Comparison of ENCODE assay signal across 16 cellular contexts in the genomic region with DNA sequence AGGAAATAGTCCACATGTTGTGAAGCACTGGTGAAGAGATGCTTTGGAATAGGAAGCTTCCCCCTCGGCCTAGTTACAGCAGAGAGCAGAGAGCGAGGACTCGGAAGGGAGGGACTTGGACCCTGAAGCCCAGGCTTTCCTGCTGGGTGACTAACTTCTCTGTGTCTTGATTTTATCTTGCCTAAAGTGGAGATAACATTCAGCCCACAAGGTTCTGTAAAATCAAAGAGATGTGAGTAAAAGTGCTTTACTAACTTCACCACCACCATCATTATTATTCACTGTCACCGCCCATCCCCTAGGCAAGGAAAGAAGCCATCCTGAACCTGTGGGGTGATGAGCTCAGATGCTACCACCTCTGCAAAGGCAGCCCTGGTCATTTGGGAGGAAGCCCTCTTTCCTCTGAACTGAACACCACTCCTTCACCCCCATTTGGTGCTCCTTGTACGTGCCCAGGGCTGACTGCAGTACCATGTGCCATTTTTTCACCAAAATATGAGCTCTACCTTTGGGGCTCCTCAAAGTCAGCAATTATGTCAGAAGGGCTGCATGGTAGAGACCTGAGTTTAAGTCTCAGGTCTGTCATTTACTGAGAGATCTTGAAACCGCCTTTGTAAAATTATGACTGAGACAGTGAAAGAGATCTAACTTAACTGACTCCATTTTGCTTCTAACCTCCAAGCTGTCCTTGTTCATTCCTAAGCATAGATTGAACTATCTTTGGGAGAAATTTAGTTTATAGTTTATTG. TPM values are rescaled to one million over a fixed set of nuclear protein-coding genes. Genes with fewer than 3 reads are reported as not detected.
A peak's percentile ranks its signal among the peaks of the same experiment; 100 is the strongest.
DNase-seq lines count a peak whose midpoint lies in the region; ATAC-seq and TF ChIP-seq lines count a peak whose summit lies in the region.
"Had no signal": no experiment of that assay in that cellular context is flagged by ENCODE, and none has a peak within 500 bp of the region (broad histone marks: within the 10 kb centered on the region; RNA-seq: fewer than 3 reads in every experiment).

No MANE protein-coding gene starts in this region.

- peaks cover 27% of the 10 kb centered on the region for H3K4me1 ChIP-seq in left ventricle myocardium inferior

- H3K4me3 Mint-ChIP-seq in stimulated activated effector memory CD8-positive, alpha-beta T cell treated with anti-CD3 and anti-CD28 coated beads, Interleukin-12 subunit alpha, Interleukin-12 subunit beta, amount 100 ng/mL, for 72 hours = no peak overlapping the region
- H3K4me3 Mint-ChIP-seq in naive thymus-derived CD8-positive, alpha-beta T cell = no peak overlapping the region
- no peak overlapping the region for H3K4me3 Mint-ChIP-seq in osteocyte (ENCODE audit: unreplicated experiment)
- H3K4me3 Mint-ChIP-seq: activated CD8-positive, alpha-beta T cell treated with anti-CD3 and anti-CD28 coated beads, Interleukin-2, amount 10 ng/mL, durations not matched to agents 7 days and 5 days had no signal

- no peaks in the 10 kb centered on the region for H3K9me3 ChIP-seq in left ventricle myocardium inferior (replicated peaks)
- H3K9me3 ChIP-seq in iPS-18c (ENCODE audit: control insufficient read depth, insufficient read depth, low read length) = peaks cover 3% of the 10 kb centered on the region

- no peak for TF ChIP-seq CTCF in left ventricle myocardium inferior (IDR thresholded peaks at IDR 0.05; ENCODE audit: borderline replicate concordance)
- no peak for TF ChIP-seq CTCF in osteocyte (IDR thresholded peaks at IDR 0.05)

- POLR2A ChIA-PET in naive thymus-derived CD8-positive, alpha-beta T cell (lab: Charles Lee) = interaction anchor here (2.2 kb wide), 1 partner anchor 115 kb away, joined by 5 read pairs; no protein-coding TSS in a partner anchor

- peaks cover 29% of the 10 kb centered on the region for H3K27me3 ChIP-seq in left ventricle myocardium inferior (ENCODE audit: low read depth)

- H3K27ac Mint-ChIP-seq in stimulated activated effector memory CD8-positive, alpha-beta T cell treated with anti-CD3 and anti-CD28 coated beads, Interleukin-12 subunit alpha, Interleukin-12 subunit beta, amount 100 ng/mL, for 72 hours = no peak overlapping the region
- no peak overlapping the region for H3K27ac Mint-ChIP-seq in naive thymus-derived CD8-positive, alpha-beta T cell
- H3K27ac Mint-ChIP-seq in osteocyte (ENCODE audit: unreplicated experiment) = no peak overlapping the region
- H3K27ac Mint-ChIP-seq: activated CD8-positive, alpha-beta T cell treated with anti-CD3 and anti-CD28 coated beads, Interleukin-2, amount 10 ng/mL, durations not matched to agents 7 days and 5 days had no signal

- peaks cover 23 to 66% (median 37%) of the 10 kb centered on the region in 5 donors for H3K27me3 Mint-ChIP-seq in naive thymus-derived CD8-positive, alpha-beta T cell
- peaks cover 18% of the 10 kb centered on the region for H3K27me3 Mint-ChIP-seq in osteocyte (ENCODE audit: unreplicated experiment)

- no peak overlapping the region for H3K27ac ChIP-seq in left ventricle myocardium inferior (replicated peaks)
- H3K27ac ChIP-seq: RWPE1 had no signal

- intact Hi-C loops in left ventricle myocardium inferior (cut with micrococcal nuclease) (no loop called here), Right ventricle myocardium superior (cut with DNase I) (no loop called here)

- H3K36me3 Mint-ChIP-seq in stimulated activated effector memory CD8-positive, alpha-beta T cell treated with anti-CD3 and anti-CD28 coated beads, Interleukin-12 subunit alpha, Interleukin-12 subunit beta, amount 100 ng/mL, for 72 hours = no peaks in the 10 kb centered on the region
- H3K36me3 Mint-ChIP-seq in naive thymus-derived CD8-positive, alpha-beta T cell = peaks cover 0 to 2% (median 0%) of the 10 kb centered on the region in 3 donors
- H3K36me3 Mint-ChIP-seq in osteocyte (ENCODE audit: unreplicated experiment) = no peaks in the 10 kb centered on the region

- no peaks in the 10 kb centered on the region for H3K9me3 Mint-ChIP-seq in stimulated activated effector memory CD8-positive, alpha-beta T cell treated with anti-CD3 and anti-CD28 coated beads, Interleukin-12 subunit alpha, Interleukin-12 subunit beta, amount 100 ng/mL, for 72 hours
- no peaks in the 10 kb centered on the region for H3K9me3 Mint-ChIP-seq in naive thymus-derived CD8-positive, alpha-beta T cell
- H3K9me3 Mint-ChIP-seq in osteocyte (ENCODE audit: unreplicated experiment) = no peaks in the 10 kb centered on the region

- peaks cover 6% of the 10 kb centered on the region for H3K4me1 Mint-ChIP-seq in stimulated activated effector memory CD8-positive, alpha-beta T cell treated with anti-CD3 and anti-CD28 coated beads, Interleukin-12 subunit alpha, Interleukin-12 subunit beta, amount 100 ng/mL, for 72 hours
- H3K4me1 Mint-ChIP-seq in naive thymus-derived CD8-positive, alpha-beta T cell = no peaks in the 10 kb centered on the region
- no peaks in the 10 kb centered on the region for H3K4me1 Mint-ChIP-seq in osteocyte (ENCODE audit: unreplicated experiment)

- H3K4me3 ChIP-seq in left ventricle myocardium inferior (peak overlapping the region; percentile 51), iPS-18c (ENCODE audit: insufficient read depth, low read depth, low read length) (peak overlapping the region; percentile 47; the same call in 1 of the 2 replicates)

- DNase-seq in left ventricle myocardium inferior (no peak), Right ventricle myocardium superior (no peak), KG1 (lab: John Stamatoyannopoulos, UW) (no peak), osteocyte (ENCODE audit: extremely low spot score, unreplicated experiment) (no peak)
- peak; percentile 34 to 45 for DNase-seq in activated T-cell treated with anti-CD3 and anti-CD28 coated beads, Interleukin-2, amount 50 U/mL, for 48 hours
- no peak for DNase-seq in stimulated activated effector memory CD8-positive, alpha-beta T cell treated with anti-CD3 and anti-CD28 coated beads, Interleukin-12 subunit alpha, Interleukin-12 subunit beta, amount 100 ng/mL, for 72 hours (ENCODE audit: low spot score in 2 of 2)
- DNase-seq in naive thymus-derived CD8-positive, alpha-beta T cell = no peak
- DNase-seq: activated CD8-positive, alpha-beta T cell treated with anti-CD3 and anti-CD28 coated beads, Interleukin-2, amount 10 ng/mL, durations not matched to agents 7 days and 5 days; activated gamma-delta T cell; GOT3; hypothalamus; KBM-7; NCI-H2029; stimulated activated CD4-positive, alpha-beta T cell treated with anti-CD3 and anti-CD28 coated beads, Interleukin-2, amount 100 ng/mL, for 48 hours had no signal

- no peaks in the 10 kb centered on the region for H3K36me3 ChIP-seq in left ventricle myocardium inferior

- no peak for ATAC-seq in Right ventricle myocardium superior (ENCODE audit: poor library complexity)
- peak; percentile 27 for ATAC-seq in stimulated activated effector memory CD8-positive, alpha-beta T cell treated with anti-CD3 and anti-CD28 coated beads, Interleukin-12 subunit alpha, Interleukin-12 subunit beta, amount 100 ng/mL, for 72 hours
- ATAC-seq in naive thymus-derived CD8-positive, alpha-beta T cell = no peak
- ATAC-seq: activated CD8-positive, alpha-beta T cell treated with anti-CD3 and anti-CD28 coated beads, Interleukin-2, amount 10 ng/mL, durations not matched to agents 7 days and 5 days had no signal

RNA-seq across cellular contexts. Expression of gene THAP12, which starts 58.2 kb away (rescaled TPM):
- total RNA-seq in left ventricle myocardium inferior (20.5 TPM), Right ventricle myocardium superior (18.3 TPM), osteocyte (35.1 and 36.8 TPM in 2 replicates)
- 10 to 100 TPM; 52.4 to 57.0 TPM for total RNA-seq in naive thymus-derived CD8-positive, alpha-beta T cell
- 10 to 100 TPM; 58.6 to 66.3 (median 58.9) TPM for polyA plus RNA-seq in naive thymus-derived CD8-positive, alpha-beta T cell

RNA-seq across cellular contexts. Expression of gene GVQW3, which starts 58.4 kb away (rescaled TPM):
- total RNA-seq in left ventricle myocardium inferior = 1.8 TPM
- total RNA-seq in Right ventricle myocardium superior = 1.5 TPM
- total RNA-seq in naive thymus-derived CD8-positive, alpha-beta T cell = 1 to 10 TPM; 7.4 to 7.8 TPM
- 1 to 10 TPM; 1.9 to 2.6 (median 2.3) TPM for polyA plus RNA-seq in naive thymus-derived CD8-positive, alpha-beta T cell
- total RNA-seq in osteocyte = 3.8 and 4.2 TPM in 2 replicates

Comparison
In these comparisons a context has a peak if more than half of its experiments do, and no peak if none do; other contexts are left out.
1. DNase-seq: peak in activated T-cell treated with anti-CD3 and anti-CD28 coated beads, Interleukin-2, amount 50 U/mL, for 48 hours (2 of 2); none in left ventricle myocardium inferior (single experiment), Right ventricle myocardium superior (single experiment), stimulated activated effector memory CD8-positive, alpha-beta T cell treated with anti-CD3 and anti-CD28 coated beads, Interleukin-12 subunit alpha, Interleukin-12 subunit beta, amount 100 ng/mL, for 72 hours (0 of 2), KG1 (single experiment), naive thymus-derived CD8-positive, alpha-beta T cell (0 of 10) and osteocyte (single experiment).